Comparison of ENCODE assay signal across 9 cellular contexts in the genomic region with DNA sequence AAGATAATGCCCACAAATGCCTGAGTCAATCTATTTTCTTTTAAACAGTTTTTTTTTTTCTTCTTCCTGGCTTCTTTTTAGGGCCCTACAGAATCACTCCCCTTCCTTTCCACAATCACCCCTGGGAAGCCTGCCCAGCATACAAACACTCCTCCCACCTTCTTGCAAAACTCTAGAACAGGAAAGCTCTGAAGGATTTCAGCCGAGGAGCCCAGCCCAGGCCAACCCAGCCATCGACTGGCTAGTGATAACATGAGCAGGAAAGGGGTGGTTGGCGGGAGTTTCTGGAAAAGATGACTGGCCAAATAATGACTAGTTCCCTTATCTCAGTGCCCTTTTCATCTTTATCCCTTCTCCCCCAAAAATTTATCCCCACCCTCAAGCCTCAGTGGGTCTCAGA.
A peak's percentile ranks its signal among the peaks of the same experiment; 100 is the strongest.
DNase-seq lines count a peak whose midpoint lies in the region; ATAC-seq and TF ChIP-seq lines count a peak whose summit lies in the region.
"Had no signal": no experiment of that assay in that cellular context is flagged by ENCODE, and none has a peak within 500 bp of the region (broad histone marks: within the 10 kb centered on the region; RNA-seq: fewer than 3 reads in every experiment).

No MANE protein-coding gene starts in this region.

- in situ Hi-C loops in ACHN (cut with HindIII; ENCODE audit: low pct_ligation_motif_present, low pct_unique_long_range_greater_than_20kb, low sequenced_read_pairs): no loop called here

- no peaks in the 10 kb centered on the region for H3K36me3 ChIP-seq in adipocyte (ENCODE audit: control insufficient read depth, insufficient read depth, low read length, severe bottlenecking)

- peaks cover 0 to 2% (median 0%) of the 10 kb centered on the region in 4 donors for H3K4me1 Mint-ChIP-seq in naive thymus-derived CD8-positive, alpha-beta T cell

- no peak overlapping the region for H3K4me3 ChIP-seq in adipocyte (ENCODE audit: low read length)
- no peak overlapping the region for H3K4me3 ChIP-seq in retinal pigment epithelial cell (ENCODE audit: low read length)

- H3K4me1 ChIP-seq in adipocyte (ENCODE audit: control insufficient read depth, insufficient read depth, low read length): peaks cover 26% of the 10 kb centered on the region

- H3K4me3 Mint-ChIP-seq in naive thymus-derived CD8-positive, alpha-beta T cell: no peak overlapping the region

- intact Hi-C loops in cardiac septum (cut with DNase I): no loop called here

- DNase-seq in CMK (ENCODE audit: low read depth) (peak; percentile 49), adipocyte (ENCODE audit: low read depth) (peak; percentile 89), cardiac septum (ENCODE audit: low spot score) (peak; percentile 86), retinal pigment epithelial cell (ENCODE audit: low read depth) (peak; percentile 14), ACHN (no peak), DMS79 treated with DMSO at 0.1 percent for 48 hours (lab: John Stamatoyannopoulos, UW) (no peak)
- DNase-seq in naive thymus-derived CD8-positive, alpha-beta T cell: no peak
- DNase-seq: activated CD8-positive, alpha-beta memory T cell treated with anti-CD3 and anti-CD28 coated beads, Interleukin-2, amount 50 U/mL, for 48 hours had no signal

- no peaks in the 10 kb centered on the region for H3K9me3 Mint-ChIP-seq in naive thymus-derived CD8-positive, alpha-beta T cell

- no peak for ATAC-seq in naive thymus-derived CD8-positive, alpha-beta T cell
- ATAC-seq in GM19035 (IDR thresholded peaks at IDR 0.05; ENCODE audit: unreplicated experiment): no peak

- peak overlapping the region in 1 of 10 donors; percentile 40 for H3K27ac Mint-ChIP-seq in naive thymus-derived CD8-positive, alpha-beta T cell

- POLR2A ChIA-PET in naive thymus-derived CD8-positive, alpha-beta T cell (lab: Charles Lee): no interaction called here

- peak overlapping the region; percentile 42 for H3K9ac ChIP-seq in adipocyte (ENCODE audit: low read length)

- no peaks in the 10 kb centered on the region for H3K9me3 ChIP-seq in adipocyte (ENCODE audit: control insufficient read depth, low read length)

- H3K27me3 ChIP-seq in adipocyte (replicated peaks; ENCODE audit: control insufficient read depth, insufficient read depth, low read length): no peaks in the 10 kb centered on the region

- H3K36me3 Mint-ChIP-seq in naive thymus-derived CD8-positive, alpha-beta T cell: no peaks in the 10 kb centered on the region

- peaks cover 0 to 3% (median 0%) of the 10 kb centered on the region in 5 donors for H3K27me3 Mint-ChIP-seq in naive thymus-derived CD8-positive, alpha-beta T cell

- no peak for TF ChIP-seq CTCF in retinal pigment epithelial cell (conservative IDR thresholded peaks at IDR 0.05; ENCODE audit: low read depth, low read length)

Comparison
In these comparisons a context has a peak if more than half of its experiments do, and no peak if none do; other contexts are left out.
1. DNase-seq: peak in CMK (single experiment), adipocyte (single experiment), cardiac septum (single experiment) and retinal pigment epithelial cell (single experiment); none in naive thymus-derived CD8-positive, alpha-beta T cell (0 of 10), ACHN (single experiment) and DMS79 treated with DMSO at 0.1 percent for 48 hours (single experiment).